1 cellular context compared by ENCODE assay signal in genomic region chr2:73851274-73851673, GRCh38.
TF ChIP-seq lines count a peak whose summit lies in the region.

No MANE protein-coding gene starts in this region.

TF ChIP-seq in GM23338, 12 proteins besides CTCF, POLR2A, EP300 and RAD21 (continued from another document):
- TF ChIP-seq ZNF462 (CRISPR knock-in tag; IDR thresholded peaks at IDR 0.05) (no peak), POLR2AphosphoS5 (IDR thresholded peaks at IDR 0.05; ENCODE audit: low read depth) (no peak)
